ENCODE assay signal across 16 cellular contexts in the genomic region with DNA sequence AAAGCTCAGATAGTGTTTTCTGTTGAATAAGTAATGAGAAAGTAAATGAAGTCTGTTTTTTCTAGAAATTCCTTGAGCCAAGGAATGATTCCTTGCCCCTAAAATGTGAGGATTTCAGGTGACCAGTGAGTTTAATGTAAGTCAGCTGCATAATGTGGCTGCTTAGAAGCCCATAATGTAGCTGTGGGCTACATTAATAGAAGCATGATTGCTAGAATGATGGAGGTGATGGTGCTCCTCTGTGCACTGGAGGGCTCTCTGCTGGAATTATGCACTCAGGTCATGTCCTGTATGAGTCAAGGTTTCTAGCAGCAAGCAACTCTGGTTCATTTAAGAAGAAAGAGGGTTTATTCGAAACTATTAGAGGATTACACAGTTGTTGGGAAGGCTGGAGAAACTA. TPM values are rescaled to one million over a fixed set of nuclear protein-coding genes. Genes with fewer than 3 reads are reported as not detected.
A peak's percentile ranks its signal among the peaks of the same experiment; 100 is the strongest.
DNase-seq lines count a peak whose midpoint lies in the region; ATAC-seq, FAIRE-seq and TF ChIP-seq lines count a peak whose summit lies in the region.
"Had no signal": no experiment of that assay in that cellular context is flagged by ENCODE, and none has a peak within 500 bp of the region (broad histone marks: within the 10 kb centered on the region; RNA-seq: fewer than 3 reads in every experiment).

No MANE protein-coding gene starts in this region.

- H4K91ac ChIP-seq in H1 (replicated peaks; ENCODE audit: insufficient read length, low read length): no peak overlapping the region

- H3K14ac ChIP-seq in H1 (ENCODE audit: insufficient read length): no peak overlapping the region

- no peaks in the 10 kb centered on the region for H3K36me3 ChIP-seq in SK-N-SH (replicated peaks in 1 of 2; ENCODE audit: control insufficient read depth in 1 of 2, insufficient read depth in 2 of 2, low read length in 1 of 2)
- H3K36me3 ChIP-seq in H1 (ENCODE audit: control insufficient read depth in 2 of 4, insufficient read depth in 4 of 4, low read length in 3 of 4): no peaks in the 10 kb centered on the region
- H3K36me3 ChIP-seq in mesendoderm (ENCODE audit: control insufficient read depth, insufficient read depth, low read length): no peaks in the 10 kb centered on the region

- ATAC-seq in SK-N-SH treated with all-trans-retinoic acid at 6 μM for 48 hours: no peak
- no peak for ATAC-seq in activated CD8-positive, alpha-beta memory T cell treated with anti-CD3 and anti-CD28 coated beads, Interleukin-2, amount 10 ng/mL, durations not matched to agents 7 days and 5 days
- ATAC-seq: GM12878, HCT116 had no signal

- H3K79me1 ChIP-seq in H1 (ENCODE audit: low read depth, low read length): no peaks in the 10 kb centered on the region
- no peaks in the 10 kb centered on the region for H3K79me1 ChIP-seq in mesendoderm (ENCODE audit: low read length)

- H3K27ac ChIP-seq in SK-N-SH (ENCODE audit: low read depth in 2 of 2, low read length in 1 of 2) (no peak overlapping the region), H1 (ENCODE audit: low read depth, low read length) (no peak overlapping the region), mesendoderm (ENCODE audit: low read depth, low read length) (no peak overlapping the region)
- H3K27ac ChIP-seq: 22Rv1 had no signal

- H2BK5ac ChIP-seq in H1 (ENCODE audit: low read depth, low read length) (no peak overlapping the region), mesendoderm (ENCODE audit: low read length) (no peak overlapping the region)

- no peak for TF ChIP-seq EP300 in SK-N-SH (IDR thresholded peaks at IDR 0.05; ENCODE audit: borderline replicate concordance in 1 of 2, low read depth in 1 of 2, low read length in 1 of 2)
- no peak for TF ChIP-seq EP300 in H1 (IDR thresholded peaks at IDR 0.05; ENCODE audit: borderline replicate concordance in 1 of 2, low read depth in 2 of 2, low read length in 2 of 2)

- no peak overlapping the region for H4K5ac ChIP-seq in H1 (ENCODE audit: insufficient read length, low read depth, low read length)
- H4K5ac ChIP-seq in mesendoderm (ENCODE audit: low read length): peak overlapping the region; percentile 56

- H2BK12ac ChIP-seq in H1 (ENCODE audit: low read depth, low read length): no peak overlapping the region

- H3K9me3 Mint-ChIP-seq in activated CD8-positive, alpha-beta memory T cell treated with anti-CD3 and anti-CD28 coated beads, Interleukin-2, amount 10 ng/mL, durations not matched to agents 7 days and 5 days (ENCODE audit: low read depth): no peaks in the 10 kb centered on the region
- H3K9me3 Mint-ChIP-seq: CD4-positive, alpha-beta memory T cell; H9 had no signal

- H4K8ac ChIP-seq in H1 (ENCODE audit: extremely low read depth, insufficient read depth, low read length) (no peak overlapping the region), mesendoderm (ENCODE audit: low read depth, low read length) (no peak overlapping the region)

- TF ChIP-seq CTCF in SK-N-SH (IDR thresholded peaks at IDR 0.05) (no peak), H1 (IDR thresholded peaks at IDR 0.05; ENCODE audit: control extremely low read depth in 1 of 3, insufficient read depth in 1 of 3, low read depth in 1 of 3, low read length in 3 of 3) (no peak)

- H3K56ac ChIP-seq in H1 (replicated peaks; ENCODE audit: insufficient read length, low read depth, low read length) (no peak overlapping the region), mesendoderm (ENCODE audit: low read length) (no peak overlapping the region)

- H3K23ac ChIP-seq in H1 (ENCODE audit: insufficient read length) (no peak overlapping the region), mesendoderm (ENCODE audit: low read length) (no peak overlapping the region)

- FAIRE-seq in H1 (lab: Jason Lieb, UNC): no peak
- FAIRE-seq: GM12878 had no signal

- CTCF ChIA-PET in SK-N-SH (lab: Yijun Ruan, JAX): interaction anchor here (0.6 to 2.9 kb wide), 3 partner anchors 9 to 574 kb away, joined by 3 to 15 read pairs (median 3); no protein-coding TSS in a partner anchor
- CTCF ChIA-PET in H1 (lab: Charles Lee; ENCODE audit: partially characterized antibody): no interaction called here
- CTCF ChIA-PET in activated CD8-positive, alpha-beta memory T cell treated with anti-CD3 and anti-CD28 coated beads, Interleukin-2, amount 10 ng/mL, durations not matched to agents 7 days and 5 days (lab: Charles Lee): interaction anchor here (1.2 to 1.3 kb wide), 3 partner anchors 10 to 246 kb away, joined by 3 to 5 read pairs (median 3); no protein-coding TSS in a partner anchor

- H3K9me3 ChIP-seq in SK-N-SH: no peaks in the 10 kb centered on the region
- no peaks in the 10 kb centered on the region for H3K9me3 ChIP-seq in H1 (ENCODE audit: insufficient read depth in 2 of 2, low read depth in 1 of 2, low read length in 1 of 2)
- H3K9me3 ChIP-seq: Caco-2 had no signal

- H2BK120ac ChIP-seq in H1 (replicated peaks; ENCODE audit: low read depth, low read length) (no peak overlapping the region), mesendoderm (ENCODE audit: low read depth, low read length) (no peak overlapping the region)

- no peaks in the 10 kb centered on the region for H3F3A ChIP-seq in SK-N-SH (replicated peaks; ENCODE audit: insufficient read depth)

- no peak overlapping the region for H2BK15ac ChIP-seq in H1 (ENCODE audit: low read length)
- H2BK15ac ChIP-seq in mesendoderm (replicated peaks; ENCODE audit: low read depth): no peak overlapping the region

- H3K36me3 Mint-ChIP-seq in activated CD8-positive, alpha-beta memory T cell treated with anti-CD3 and anti-CD28 coated beads, Interleukin-2, amount 10 ng/mL, durations not matched to agents 7 days and 5 days: no peaks in the 10 kb centered on the region

- H3K9me2 ChIP-seq in SK-N-SH: no peaks in the 10 kb centered on the region

- H3K18ac ChIP-seq in H1 (ENCODE audit: extremely low read depth, low read length): no peak overlapping the region
- no peak overlapping the region for H3K18ac ChIP-seq in mesendoderm (ENCODE audit: low read length)

- H3K23me2 ChIP-seq in H1 (ENCODE audit: low read depth, low read length): no peaks in the 10 kb centered on the region

- POLR2A ChIA-PET in SK-N-SH (lab: Yijun Ruan, JAX) (no interaction called here), H1 (lab: Charles Lee; ENCODE audit: partially characterized antibody) (interaction anchor here (0.8 to 1.0 kb wide), 2 partner anchors 14 to 20 kb away, joined by 3 read pairs; no protein-coding TSS in a partner anchor)

- TF ChIP-seq POLR2A in H1 (IDR thresholded peaks at IDR 0.05; ENCODE audit: control extremely low read depth in 1 of 2, low read depth in 2 of 2, low read length in 2 of 2): no peak

- no peak for TF ChIP-seq RAD21 in SK-N-SH (IDR thresholded peaks at IDR 0.05; ENCODE audit: low read length)
- no peak for TF ChIP-seq RAD21 in H1 (IDR thresholded peaks at IDR 0.05 in 1 of 2, conservative IDR thresholded peaks at IDR 0.05 in 1 of 2; ENCODE audit: low read depth in 2 of 2, low read length in 2 of 2)

- H3K4me2 ChIP-seq in SK-N-SH (no peak overlapping the region), H1 (ENCODE audit: insufficient read depth in 1 of 2, low read depth in 2 of 2, low read length in 2 of 2) (no peak overlapping the region), mesendoderm (ENCODE audit: low read length) (no peak overlapping the region)

- H2AK5ac ChIP-seq in H1 (ENCODE audit: low read depth, low read length) (no peak overlapping the region), mesendoderm (ENCODE audit: low read length) (no peak overlapping the region)

- H3K27me3 Mint-ChIP-seq in activated CD8-positive, alpha-beta memory T cell treated with anti-CD3 and anti-CD28 coated beads, Interleukin-2, amount 10 ng/mL, durations not matched to agents 7 days and 5 days: peaks cover 35% of the 10 kb centered on the region

- no peak overlapping the region for H2AFZ ChIP-seq in SK-N-SH (ENCODE audit: low read depth)
- no peak overlapping the region for H2AFZ ChIP-seq in H1 (ENCODE audit: low read length)

- H3K9ac ChIP-seq in SK-N-SH (no peak overlapping the region), H1 (replicated peaks in 1 of 4; ENCODE audit: extremely low read depth in 1 of 4, low read depth in 3 of 4, low read length in 3 of 4) (no peak overlapping the region), mesendoderm (ENCODE audit: low read length) (no peak overlapping the region)

- H3K4ac ChIP-seq in H1 (replicated peaks; ENCODE audit: insufficient read length, low read depth, low read length): no peak overlapping the region
- no peak overlapping the region for H3K4ac ChIP-seq in mesendoderm (ENCODE audit: low read depth, low read length)

- 50% methylated on average over 1 of the region's 1 CpG for WGBS in SK-N-SH (ENCODE audit: low lambda C conversion rate)
- WGBS in H1 (ENCODE audit: extremely low coverage in 1 of 2, insufficient coverage in 1 of 2, insufficient read length in 1 of 2, insufficient replicate concordance in 2 of 2, low coverage in 1 of 2, low lambda C conversion rate in 2 of 2, missing lambda C conversion rate in 1 of 2), 2 experiments: 80% methylated on average over 1 of the region's 1 CpG; no CpG with 5 or more reads in 1 of the 2 experiments
- no CpG with 5 or more reads among the region's 1 CpG for WGBS in mesendoderm (ENCODE audit: extremely low coverage, insufficient coverage, low lambda C conversion rate)

- no peak overlapping the region for H2BK20ac ChIP-seq in H1 (ENCODE audit: low read length)

- peaks cover 4% of the 10 kb centered on the region for H3K4me1 Mint-ChIP-seq in activated CD8-positive, alpha-beta memory T cell treated with anti-CD3 and anti-CD28 coated beads, Interleukin-2, amount 10 ng/mL, durations not matched to agents 7 days and 5 days

- H3K4me3 ChIP-seq in SK-N-SH (ENCODE audit: low read depth in 2 of 2, low read length in 1 of 2) (no peak overlapping the region), H1 (ENCODE audit: extremely low read depth in 1 of 4, insufficient read depth in 2 of 4, low read depth in 3 of 4, low read length in 4 of 4) (no peak overlapping the region), mesendoderm (ENCODE audit: low read length) (no peak overlapping the region)
- H3K4me3 ChIP-seq: GM12878 had no signal

- DNase-seq in SK-N-SH: no peak
- no peak for DNase-seq in H1 (ENCODE audit: low read depth in 1 of 2, low spot score in 2 of 2)
- DNase-seq in mesendoderm: no peak
- no peak for DNase-seq in activated CD8-positive, alpha-beta memory T cell treated with anti-CD3 and anti-CD28 coated beads, Interleukin-2, amount 10 ng/mL, durations not matched to agents 7 days and 5 days
- no peak for DNase-seq in stimulated activated CD4-positive, alpha-beta T cell treated with anti-CD3 and anti-CD28 coated beads, Interleukin-12 subunit alpha, Interleukin-12 subunit beta, amount 100 ng/mL, for 4 hours
- DNase-seq: C1 segment of cervical spinal cord; Caco-2; CD4-positive, alpha-beta memory T cell; DMS153; DND-41; GDM1; H9 had no signal

- no peak overlapping the region for H3K27ac Mint-ChIP-seq in activated CD8-positive, alpha-beta memory T cell treated with anti-CD3 and anti-CD28 coated beads, Interleukin-2, amount 10 ng/mL, durations not matched to agents 7 days and 5 days
- H3K27ac Mint-ChIP-seq: CD4-positive, alpha-beta memory T cell had no signal

- H3K27me3 ChIP-seq in SK-N-SH (ENCODE audit: insufficient read depth): no peaks in the 10 kb centered on the region; the same call in 1 of the 2 replicates
- no peaks in the 10 kb centered on the region; a peak in 1 of 7 replicates for H3K27me3 ChIP-seq in H1 (replicated peaks in 1 of 4; ENCODE audit: control insufficient read depth in 3 of 4, extremely low read depth in 1 of 4, insufficient read depth in 3 of 4, low read length in 3 of 4)
- no peaks in the 10 kb centered on the region for H3K27me3 ChIP-seq in mesendoderm (ENCODE audit: insufficient read depth, low read length, poor library complexity)

- H4K20me1 ChIP-seq in SK-N-SH (ENCODE audit: insufficient read depth): no peaks in the 10 kb centered on the region
- H4K20me1 ChIP-seq in H1 (replicated peaks in 1 of 2; ENCODE audit: control insufficient read depth in 1 of 2, insufficient read depth in 2 of 2, low read length in 2 of 2): no peaks in the 10 kb centered on the region

- H3K79me2 ChIP-seq in SK-N-SH (ENCODE audit: insufficient read depth): no peaks in the 10 kb centered on the region
- H3K79me2 ChIP-seq in H1 (ENCODE audit: control insufficient read depth in 1 of 2, insufficient read depth in 2 of 2, low read length in 2 of 2): no peaks in the 10 kb centered on the region
- H3K79me2 ChIP-seq in mesendoderm (ENCODE audit: control insufficient read depth, insufficient read depth, low read length): no peaks in the 10 kb centered on the region

- H3K4me1 ChIP-seq in SK-N-SH (ENCODE audit: control insufficient read depth in 1 of 2, insufficient read depth in 2 of 2, low read depth in 1 of 2, low read length in 1 of 2) (peaks cover 0 to 6% of the 10 kb centered on the region in 2 experiments; a peak in 1 of 4 replicates), H1 (replicated peaks in 1 of 4; ENCODE audit: control insufficient read depth in 3 of 4, insufficient read depth in 4 of 4, low read length in 3 of 4) (peaks cover 0 to 12% (median 8%) of the 10 kb centered on the region in 4 experiments; a peak in 5 of 7 replicates), mesendoderm (ENCODE audit: control insufficient read depth, low read depth, low read length) (no peaks in the 10 kb centered on the region)
- H3K4me1 ChIP-seq: Caco-2 had no signal

- no peak overlapping the region for H3K4me3 Mint-ChIP-seq in activated CD8-positive, alpha-beta memory T cell treated with anti-CD3 and anti-CD28 coated beads, Interleukin-2, amount 10 ng/mL, durations not matched to agents 7 days and 5 days
- H3K4me3 Mint-ChIP-seq: CD4-positive, alpha-beta memory T cell; H9 had no signal

RNA-seq across cellular contexts. Expression of a gene that starts 19.6 kb away (rescaled TPM):
- polyA plus RNA-seq in SK-N-SH (2012; rRNA removed) (129 and 165 TPM in 2 replicates), H1 (2011; rRNA removed) (73.8 and 78.5 TPM in 2 replicates)
- polyA plus RNA-seq in SK-N-SH (2012; cell fraction: cytosol; rRNA removed): 146 and 181 TPM in 2 replicates
- polyA plus RNA-seq in SK-N-SH (2012; cell fraction: nucleus; rRNA removed): 103 and 127 TPM in 2 replicates
- total RNA-seq in H1 (2021; fragmentation: NEBNext Ultra II Directional; extraction: Animal tissue kit (Norgen Biotek cat#: 25700)): 57.8 and 60.2 TPM in 2 replicates
- polyA plus RNA-seq in H1 (2011; cell fraction: cytosol; rRNA removed): 185 TPM
- 21.5 TPM for polyA plus RNA-seq in H1 (2011; cell fraction: nucleus; rRNA removed)
- 52.2 to 71.9 TPM (median 62.6 TPM) in 4 replicates for polyA plus RNA-seq in H1 (2012, experiment 1 of 2)
- 8.1 TPM for polyA plus RNA-seq in H1 (2012, experiment 2 of 2)
- polyA plus RNA-seq in H1 (2013, experiment 1 of 2): 87.3 TPM
- polyA plus RNA-seq in H1 (2013, experiment 2 of 2): 100 TPM
- 36.1 and 44.0 TPM in 2 replicates for polyA minus RNA-seq in H1 (2011; rRNA and poly(A)+ RNA removed)
- polyA minus RNA-seq in H1 (2011; cell fraction: cytosol; rRNA and poly(A)+ RNA removed): 36.6 TPM
- 22.9 TPM for polyA minus RNA-seq in H1 (2011; cell fraction: nucleus; rRNA and poly(A)+ RNA removed)
- polyA plus RNA-seq in mesendoderm (2013, experiment 1 of 2): 91.8 TPM
- polyA plus RNA-seq in mesendoderm (2013, experiment 2 of 2): 94.8 TPM
- 10 to 100 TPM; 32.4 to 47.2 TPM for total RNA-seq in activated CD8-positive, alpha-beta memory T cell treated with anti-CD3 and anti-CD28 coated beads, Interleukin-2, amount 10 ng/mL, durations not matched to agents 7 days and 5 days
